10 cellular contexts compared by ENCODE assay signal in genomic region chr1:31683997-31684396, GRCh38. TPM values are rescaled to one million over a fixed set of nuclear protein-coding genes. Genes with fewer than 3 reads are reported as not detected.
DNase-seq lines count a peak whose midpoint lies in the region; ATAC-seq and TF ChIP-seq lines count a peak whose summit lies in the region.
"Had no signal": no experiment of that assay in that cellular context is flagged by ENCODE, and none has a peak within 500 bp of the region (broad histone marks: within the 10 kb centered on the region; RNA-seq: fewer than 3 reads in every experiment).

No MANE protein-coding gene starts in this region.

- H3K4me1 Mint-ChIP-seq in activated CD8-positive, alpha-beta T cell treated with anti-CD3 and anti-CD28 coated beads for 36 hours (ENCODE audit: low read depth): no peaks in the 10 kb centered on the region
- H3K4me1 Mint-ChIP-seq in activated CD8-positive, alpha-beta T cell treated with anti-CD3 and anti-CD28 coated beads, Interleukin-2, amount 10 ng/mL, durations not matched to agents 7 days and 5 days (ENCODE audit: low read depth): no peaks in the 10 kb centered on the region

- H3K4me2 ChIP-seq in PC-3 (ENCODE audit: low read length) (no peak overlapping the region), smooth muscle cell (no peak overlapping the region)
- H3K4me2 ChIP-seq: BLaER1 had no signal

- H3F3A ChIP-seq in PC-3 (ENCODE audit: low read length, unreplicated experiment) (no peaks in the 10 kb centered on the region), smooth muscle cell (ENCODE audit: low read depth) (no peaks in the 10 kb centered on the region)

- H4K20me1 ChIP-seq in PC-3 (ENCODE audit: low read length): no peaks in the 10 kb centered on the region
- no peaks in the 10 kb centered on the region for H4K20me1 ChIP-seq in smooth muscle cell (ENCODE audit: low read depth)
- H4K20me1 ChIP-seq: BLaER1 had no signal

- H3K79me2 ChIP-seq in PC-3 (ENCODE audit: low read length) (no peaks in the 10 kb centered on the region), smooth muscle cell (ENCODE audit: low read depth) (no peaks in the 10 kb centered on the region)

- no peaks in the 10 kb centered on the region for H3K27me3 ChIP-seq in PC-3 (ENCODE audit: low read length)
- H3K27me3 ChIP-seq in smooth muscle cell (ENCODE audit: low read depth): no peaks in the 10 kb centered on the region
- H3K27me3 ChIP-seq: BLaER1 had no signal

- POLR2A ChIA-PET in activated CD8-positive, alpha-beta T cell treated with anti-CD3 and anti-CD28 coated beads for 36 hours (lab: Charles Lee): no interaction called here
- POLR2A ChIA-PET in activated CD8-positive, alpha-beta T cell treated with anti-CD3 and anti-CD28 coated beads, Interleukin-2, amount 10 ng/mL, durations not matched to agents 7 days and 5 days (lab: Charles Lee): no interaction called here
- POLR2A ChIA-PET in PC-3 (lab: Charles Lee; ENCODE audit: unreplicated experiment): no interaction called here

- peak; percentile 37 for TF ChIP-seq CTCF in activated CD8-positive, alpha-beta T cell treated with anti-CD3 and anti-CD28 coated beads for 36 hours (IDR thresholded peaks at IDR 0.05)
- TF ChIP-seq CTCF in PC-3 (conservative IDR thresholded peaks at IDR 0.05; ENCODE audit: low read depth, low read length) (peak; percentile 55), fibroblast of the aortic adventitia (IDR thresholded peaks at IDR 0.05; ENCODE audit: insufficient read depth, low read length) (peak; percentile 48), smooth muscle cell (IDR thresholded peaks at IDR 0.05; ENCODE audit: borderline replicate concordance, insufficient read depth, poor library complexity, severe bottlenecking) (peak; percentile 29)

- H3K27me3 Mint-ChIP-seq in activated CD8-positive, alpha-beta T cell treated with anti-CD3 and anti-CD28 coated beads for 36 hours: peaks cover 13% of the 10 kb centered on the region
- H3K27me3 Mint-ChIP-seq in activated CD8-positive, alpha-beta T cell treated with anti-CD3 and anti-CD28 coated beads, Interleukin-2, amount 10 ng/mL, durations not matched to agents 7 days and 5 days (ENCODE audit: low read depth): peaks cover 14% of the 10 kb centered on the region

- H2AFZ ChIP-seq in PC-3 (ENCODE audit: low read length) (no peak overlapping the region), smooth muscle cell (ENCODE audit: low read depth) (no peak overlapping the region)

- peak; percentile 74 for ATAC-seq in activated CD8-positive, alpha-beta T cell treated with anti-CD3 and anti-CD28 coated beads for 36 hours
- ATAC-seq in activated CD8-positive, alpha-beta T cell treated with anti-CD3 and anti-CD28 coated beads, Interleukin-2, amount 10 ng/mL, durations not matched to agents 7 days and 5 days: no peak
- peak; percentile 51; the same call in 1 of the 2 replicates for ATAC-seq in PC-3

- H3K9me2 ChIP-seq in PC-3 (replicated peaks; ENCODE audit: low read length): no peaks in the 10 kb centered on the region

- H3K27ac Mint-ChIP-seq in activated CD8-positive, alpha-beta T cell treated with anti-CD3 and anti-CD28 coated beads for 36 hours: no peak overlapping the region
- no peak overlapping the region for H3K27ac Mint-ChIP-seq in activated CD8-positive, alpha-beta T cell treated with anti-CD3 and anti-CD28 coated beads, Interleukin-2, amount 10 ng/mL, durations not matched to agents 7 days and 5 days

- H3K4me1 ChIP-seq in PC-3 (ENCODE audit: insufficient read depth, low read length) (0 out of 2 replicates have a peak, but pooled peaks cover 8% of the 10 kb centered on the region), smooth muscle cell (ENCODE audit: low read depth) (no peaks in the 10 kb centered on the region)
- H3K4me1 ChIP-seq: prostate gland had no signal

- 82% methylated on average over 11 of the region's 11 CpGs for WGBS in smooth muscle cell (ENCODE audit: low lambda C conversion rate)

- no peaks in the 10 kb centered on the region for H3K36me3 Mint-ChIP-seq in activated CD8-positive, alpha-beta T cell treated with anti-CD3 and anti-CD28 coated beads for 36 hours (ENCODE audit: low read depth)
- no peaks in the 10 kb centered on the region for H3K36me3 Mint-ChIP-seq in activated CD8-positive, alpha-beta T cell treated with anti-CD3 and anti-CD28 coated beads, Interleukin-2, amount 10 ng/mL, durations not matched to agents 7 days and 5 days (ENCODE audit: low read depth)

- CTCF ChIA-PET in activated CD8-positive, alpha-beta T cell treated with anti-CD3 and anti-CD28 coated beads for 36 hours (lab: Charles Lee): interaction anchor here (1.3 kb wide), 1 partner anchor 62 kb away, joined by 5 read pairs; no protein-coding TSS in a partner anchor
- CTCF ChIA-PET in activated CD8-positive, alpha-beta T cell treated with anti-CD3 and anti-CD28 coated beads, Interleukin-2, amount 10 ng/mL, durations not matched to agents 7 days and 5 days (lab: Charles Lee): interaction anchor here (0.6 to 1.5 kb wide), 3 partner anchors 93 to 676 kb away, joined by 3 to 4 read pairs (median 3); no protein-coding TSS in a partner anchor
- CTCF ChIA-PET in PC-3 (lab: Charles Lee): no interaction called here

- H3K4me3 ChIP-seq in PC-3 (ENCODE audit: low read length) (no peak overlapping the region), fibroblast of the aortic adventitia (ENCODE audit: low read depth, low read length) (no peak overlapping the region), smooth muscle cell (no peak overlapping the region)
- H3K4me3 ChIP-seq: BLaER1, prostate gland had no signal

- H3K27ac ChIP-seq in PC-3 (ENCODE audit: low read length) (no peak overlapping the region), smooth muscle cell (ENCODE audit: low read depth) (no peak overlapping the region)
- H3K27ac ChIP-seq: BLaER1, prostate gland had no signal

- DNase-seq in activated CD8-positive, alpha-beta T cell treated with anti-CD3 and anti-CD28 coated beads for 36 hours: peak; percentile 27
- no peak for DNase-seq in activated CD8-positive, alpha-beta T cell treated with anti-CD3 and anti-CD28 coated beads, Interleukin-2, amount 10 ng/mL, durations not matched to agents 7 days and 5 days
- DNase-seq in PC-3: peak; percentile 24
- no peak for DNase-seq in fibroblast of the aortic adventitia (ENCODE audit: low read depth)
- no peak for DNase-seq in smooth muscle cell (lab: John Stamatoyannopoulos, UW; ENCODE audit: unreplicated experiment)
- DNase-seq in cortex of kidney (lab: John Stamatoyannopoulos, UW): no peak
- DNase-seq in NCI-H1105 treated with DMSO at 0.1 percent for 48 hours (lab: John Stamatoyannopoulos, UW): no peak
- DNase-seq in stimulated activated CD4-positive, alpha-beta T cell treated with anti-CD3 and anti-CD28 coated beads, Interleukin-2, amount 100 ng/mL, for 48 hours: no peak

- no peak overlapping the region for H3K4me3 Mint-ChIP-seq in activated CD8-positive, alpha-beta T cell treated with anti-CD3 and anti-CD28 coated beads for 36 hours
- H3K4me3 Mint-ChIP-seq in activated CD8-positive, alpha-beta T cell treated with anti-CD3 and anti-CD28 coated beads, Interleukin-2, amount 10 ng/mL, durations not matched to agents 7 days and 5 days: no peak overlapping the region

- no peak overlapping the region for H3K9ac ChIP-seq in PC-3 (ENCODE audit: low read length)
- no peak overlapping the region for H3K9ac ChIP-seq in smooth muscle cell (ENCODE audit: low read depth)
- H3K9ac ChIP-seq: BLaER1 had no signal

- no TSS peak for BruUV-seq in PC-3 (replicated peaks; lab: Mats Ljungman, UMichigan)

- H3K36me3 ChIP-seq in PC-3 (ENCODE audit: low read depth, low read length) (no peaks in the 10 kb centered on the region), smooth muscle cell (ENCODE audit: low read depth) (peaks cover 4% of the 10 kb centered on the region)
- H3K36me3 ChIP-seq: BLaER1, prostate gland had no signal

- intact Hi-C loops in activated CD8-positive, alpha-beta T cell treated with anti-CD3 and anti-CD28 coated beads for 36 hours (cut with micrococcal nuclease): no loop called here
- intact Hi-C loops in PC-3 (cut with micrococcal nuclease): no loop called here

- H3K9me3 ChIP-seq in PC-3 (ENCODE audit: low read length): no peaks in the 10 kb centered on the region
- no peaks in the 10 kb centered on the region for H3K9me3 ChIP-seq in smooth muscle cell (replicated peaks; ENCODE audit: low read depth)
- H3K9me3 ChIP-seq: BLaER1, prostate gland had no signal

- H3K9me3 Mint-ChIP-seq in activated CD8-positive, alpha-beta T cell treated with anti-CD3 and anti-CD28 coated beads for 36 hours: no peaks in the 10 kb centered on the region
- no peaks in the 10 kb centered on the region for H3K9me3 Mint-ChIP-seq in activated CD8-positive, alpha-beta T cell treated with anti-CD3 and anti-CD28 coated beads, Interleukin-2, amount 10 ng/mL, durations not matched to agents 7 days and 5 days (ENCODE audit: insufficient read depth)

RNA-seq across cellular contexts. Expression of gene COL16A1, which starts 19.8 kb away (rescaled TPM):
- total RNA-seq in activated CD8-positive, alpha-beta T cell treated with anti-CD3 and anti-CD28 coated beads for 36 hours: under 1 TPM in 1 of 2 experiments, not detected in 1; 0.34 TPM
- total RNA-seq in activated CD8-positive, alpha-beta T cell treated with anti-CD3 and anti-CD28 coated beads, Interleukin-2, amount 10 ng/mL, durations not matched to agents 7 days and 5 days: not detected
- total RNA-seq in PC-3 (2014; rRNA removed) (1.7 and 5.0 TPM in 2 replicates), fibroblast of the aortic adventitia (ENCODE audit: low replicate concordance) (101 and 133 TPM in 2 replicates), smooth muscle cell (67.3 and 105 TPM in 2 replicates)
- 126 and 152 TPM in 2 replicates for polyA plus RNA-seq in smooth muscle cell

RNA-seq across cellular contexts. Expression of gene PEF1, which starts 39.3 kb away (rescaled TPM):
- total RNA-seq in activated CD8-positive, alpha-beta T cell treated with anti-CD3 and anti-CD28 coated beads for 36 hours: 10 to 100 TPM; 58.1 to 61.9 TPM
- 10 to 100 TPM; 55.2 to 58.0 TPM for total RNA-seq in activated CD8-positive, alpha-beta T cell treated with anti-CD3 and anti-CD28 coated beads, Interleukin-2, amount 10 ng/mL, durations not matched to agents 7 days and 5 days
- 88.4 and 91.6 TPM in 2 replicates for total RNA-seq in PC-3 (2014; rRNA removed)
- total RNA-seq in fibroblast of the aortic adventitia (ENCODE audit: low replicate concordance): 33.3 and 59.8 TPM in 2 replicates
- total RNA-seq in smooth muscle cell: 61.4 and 89.3 TPM in 2 replicates
- 77.1 and 85.8 TPM in 2 replicates for polyA plus RNA-seq in smooth muscle cell

Comparison
In these comparisons a context has a peak if more than half of its experiments do, and no peak if none do; other contexts are left out.
1. DNase-seq: peak in activated CD8-positive, alpha-beta T cell treated with anti-CD3 and anti-CD28 coated beads for 36 hours (single experiment) and PC-3 (single experiment); none in activated CD8-positive, alpha-beta T cell treated with anti-CD3 and anti-CD28 coated beads, Interleukin-2, amount 10 ng/mL, durations not matched to agents 7 days and 5 days (single experiment), fibroblast of the aortic adventitia (single experiment), smooth muscle cell (single experiment), cortex of kidney (single experiment), NCI-H1105 treated with DMSO at 0.1 percent for 48 hours (single experiment) and stimulated activated CD4-positive, alpha-beta T cell treated with anti-CD3 and anti-CD28 coated beads, Interleukin-2, amount 100 ng/mL, for 48 hours (0 of 2).
2. RNA of gene COL16A1, which starts 19.8 kb away (total RNA-seq): 101 to 133 TPM in fibroblast of the aortic adventitia and 67.3 to 105 TPM in smooth muscle cell; 1.7 to 5.0 TPM in PC-3, 0.34 TPM in activated CD8-positive, alpha-beta T cell treated with anti-CD3 and anti-CD28 coated beads for 36 hours and not detected in activated CD8-positive, alpha-beta T cell treated with anti-CD3 and anti-CD28 coated beads, Interleukin-2, amount 10 ng/mL, durations not matched to agents 7 days and 5 days; every median in the first group is over 10 times any median in the second.
3. Peak in every context shown above with its lines, with median percentiles within 50 percentile points of each other: CTCF ChIP-seq.